8 cellular contexts compared by ENCODE assay signal in genomic region chr1:108708726-108709660, GRCh38. TPM values are rescaled to one million over a fixed set of nuclear protein-coding genes. Genes with fewer than 3 reads are reported as not detected.
DNase-seq lines count a peak whose midpoint lies in the region; ATAC-seq and TF ChIP-seq lines count a peak whose summit lies in the region.

No MANE protein-coding gene starts in this region.

- no peak overlapping the region for H3K4me3 ChIP-seq in vagina

- DNase-seq in SK-MEL-5 (ENCODE audit: low read depth, low spot score) (peak; percentile 74), GF-D8 (lab: John Stamatoyannopoulos, UW) (no peak), NCI-H748 (lab: John Stamatoyannopoulos, UW; ENCODE audit: unreplicated experiment) (no peak), posterior vena cava (ENCODE audit: low spot score) (no peak), vagina (ENCODE audit: extremely low spot score in 2 of 2) (no peak)
- DNase-seq in activated naive CD8-positive, alpha-beta T cell treated with anti-CD3 and anti-CD28 coated beads, Interleukin-2, amount 50 U/mL, for 24 hours: peak; percentile 61
- peak; percentile 43 for DNase-seq in stimulated activated CD4-positive, alpha-beta T cell treated with anti-CD3 and anti-CD28 coated beads, Interleukin-2, amount 100 ng/mL, for 4 hours (ENCODE audit: low read depth)

- no peaks in the 10 kb centered on the region for H3K36me3 ChIP-seq in vagina

- H3K4me3 Mint-ChIP-seq in activated naive CD8-positive, alpha-beta T cell treated with anti-CD3 and anti-CD28 coated beads, Interleukin-2, amount 50 U/mL, for 24 hours: no peak overlapping the region

- ATAC-seq in GM21423 (IDR thresholded peaks at IDR 0.05; ENCODE audit: unreplicated experiment): peak; percentile 55
- ATAC-seq in activated naive CD8-positive, alpha-beta T cell treated with anti-CD3 and anti-CD28 coated beads, Interleukin-2, amount 50 U/mL, for 24 hours: peak; percentile 82

- H3K36me3 Mint-ChIP-seq in activated naive CD8-positive, alpha-beta T cell treated with anti-CD3 and anti-CD28 coated beads, Interleukin-2, amount 50 U/mL, for 24 hours (ENCODE audit: low read depth): no peaks in the 10 kb centered on the region

- H3K4me1 ChIP-seq in vagina: peaks cover 12% of the 10 kb centered on the region

- H3K27ac Mint-ChIP-seq in activated naive CD8-positive, alpha-beta T cell treated with anti-CD3 and anti-CD28 coated beads, Interleukin-2, amount 50 U/mL, for 24 hours: no peak overlapping the region

- peaks cover 6% of the 10 kb centered on the region for H3K27me3 Mint-ChIP-seq in activated naive CD8-positive, alpha-beta T cell treated with anti-CD3 and anti-CD28 coated beads, Interleukin-2, amount 50 U/mL, for 24 hours

- no peaks in the 10 kb centered on the region for H3K27me3 ChIP-seq in vagina

- intact Hi-C loops in posterior vena cava (cut with DNase I) (no loop called here), vagina (cut with DNase I) (no loop called here)

- H3K27ac ChIP-seq in vagina: no peak overlapping the region

- in situ Hi-C loops in SK-MEL-5 (cut with HindIII; ENCODE audit: low pct_unique_long_range_greater_than_20kb, low sequenced_read_pairs): no loop called here

- no peaks in the 10 kb centered on the region for H3K9me3 Mint-ChIP-seq in activated naive CD8-positive, alpha-beta T cell treated with anti-CD3 and anti-CD28 coated beads, Interleukin-2, amount 50 U/mL, for 24 hours

- TF ChIP-seq CTCF in vagina (IDR thresholded peaks at IDR 0.05): no peak

- H3K4me1 Mint-ChIP-seq in activated naive CD8-positive, alpha-beta T cell treated with anti-CD3 and anti-CD28 coated beads, Interleukin-2, amount 50 U/mL, for 24 hours: peaks cover 16% of the 10 kb centered on the region

- no peaks in the 10 kb centered on the region for H3K9me3 ChIP-seq in vagina

- TF ChIP-seq POLR2A in vagina (IDR thresholded peaks at IDR 0.05): no peak

RNA-seq across cellular contexts. Expression of gene FNDC7, which starts 3.7 kb away (rescaled TPM):
- not detected in 2 replicates for total RNA-seq in SK-MEL-5 (2014; rRNA removed; shearing (Covaris generic))
- not detected in 2 replicates for polyA plus RNA-seq in SK-MEL-5 (2015; cell fraction: cytosol; rRNA removed)
- 0.08 TPM in 1 of 2 replicates, not detected in the other for polyA plus RNA-seq in SK-MEL-5 (2015; cell fraction: nucleus; rRNA removed)
- total RNA-seq in posterior vena cava (not detected), vagina (not detected)

RNA-seq across cellular contexts. Expression of gene PRPF38B, which starts 16.9 kb away (rescaled TPM):
- total RNA-seq in SK-MEL-5 (2014; rRNA removed; shearing (Covaris generic)): 12.9 and 15.6 TPM in 2 replicates
- polyA plus RNA-seq in SK-MEL-5 (2015; cell fraction: cytosol; rRNA removed): 14.2 and 15.3 TPM in 2 replicates
- polyA plus RNA-seq in SK-MEL-5 (2015; cell fraction: nucleus; rRNA removed): 244 and 263 TPM in 2 replicates
- 10 to 100 TPM; 27.3 to 29.8 TPM for total RNA-seq in posterior vena cava
- 27.0 TPM for total RNA-seq in vagina

RNA-seq across cellular contexts. Expression of gene STXBP3, which starts 37.5 kb away (rescaled TPM):
- total RNA-seq in SK-MEL-5 (2014; rRNA removed; shearing (Covaris generic)): 40.2 and 44.7 TPM in 2 replicates
- polyA plus RNA-seq in SK-MEL-5 (2015; cell fraction: cytosol; rRNA removed): 26.1 and 28.4 TPM in 2 replicates
- 57.1 and 74.1 TPM in 2 replicates for polyA plus RNA-seq in SK-MEL-5 (2015; cell fraction: nucleus; rRNA removed)
- total RNA-seq in posterior vena cava: 10 to 100 TPM; 53.2 to 57.5 TPM
- total RNA-seq in vagina: 167 TPM

RNA-seq across cellular contexts. Expression of gene HENMT1, which starts 48.1 kb away (rescaled TPM):
- not detected in 2 replicates for total RNA-seq in SK-MEL-5 (2014; rRNA removed; shearing (Covaris generic))
- polyA plus RNA-seq in SK-MEL-5 (2015; cell fraction: cytosol; rRNA removed): 0.19 TPM in 2 replicates
- polyA plus RNA-seq in SK-MEL-5 (2015; cell fraction: nucleus; rRNA removed): not detected in 2 replicates
- total RNA-seq in posterior vena cava: 1 to 10 TPM; 3.0 to 5.7 TPM
- 0.98 TPM for total RNA-seq in vagina

Comparison
In these comparisons a context has a peak if more than half of its experiments do, and no peak if none do; other contexts are left out.
1. DNase-seq: peak in SK-MEL-5 (single experiment), activated naive CD8-positive, alpha-beta T cell treated with anti-CD3 and anti-CD28 coated beads, Interleukin-2, amount 50 U/mL, for 24 hours (single experiment) and stimulated activated CD4-positive, alpha-beta T cell treated with anti-CD3 and anti-CD28 coated beads, Interleukin-2, amount 100 ng/mL, for 4 hours (single experiment); none in GF-D8 (single experiment), NCI-H748 (single experiment), posterior vena cava (single experiment) and vagina (0 of 2).